ENCODE assay signal across 29 cellular contexts in the genomic region with DNA sequence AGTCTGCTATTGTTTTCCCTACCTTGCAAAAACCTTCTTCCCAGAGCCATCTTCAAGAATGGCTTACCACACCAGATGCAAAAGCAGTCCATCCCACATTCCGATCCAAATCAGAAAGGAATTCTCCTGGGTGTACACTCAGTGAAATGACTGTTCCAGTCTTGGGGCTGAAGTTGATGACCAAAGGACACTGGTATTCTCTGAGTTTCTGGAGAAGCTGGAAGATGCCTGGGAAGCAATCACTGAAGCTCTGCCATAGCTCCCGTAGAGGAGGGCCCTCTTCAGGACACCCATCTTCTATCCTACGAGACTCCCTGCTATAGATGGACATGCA.
DNase-seq lines count a peak whose midpoint lies in the region; TF ChIP-seq lines count a peak whose summit lies in the region.
"Had no signal": no experiment of that assay in that cellular context is flagged by ENCODE, and none has a peak within 500 bp of the region (broad histone marks: within the 10 kb centered on the region; RNA-seq: fewer than 3 reads in every experiment).

No MANE protein-coding gene starts in this region.

- no peak for TF ChIP-seq POLR2A in breast epithelium (IDR thresholded peaks at IDR 0.05)

- H3K9me3 ChIP-seq in breast epithelium, result no peaks in the 10 kb centered on the region
- H3K9me3 ChIP-seq: BLaER1, heart left ventricle, suprapubic skin had no signal

- peak overlapping the region; percentile 41 to 45 for H3K27ac ChIP-seq in breast epithelium
- H3K27ac ChIP-seq in substantia nigra (ENCODE audit: low read depth, low read length, poor library complexity, severe bottlenecking), result no peak overlapping the region
- H3K27ac ChIP-seq: 22Rv1, BLaER1, dorsolateral prefrontal cortex, heart left ventricle, suprapubic skin, VCaP had no signal

- TF ChIP-seq CTCF in breast epithelium (IDR thresholded peaks at IDR 0.05) (no peak), MCF 10A (IDR thresholded peaks at IDR 0.05; ENCODE audit: unreplicated experiment) (no peak)

- in situ Hi-C loops in KBM-7 (cut with MboI; ENCODE audit: low pct_unique_long_range_greater_than_20kb, low sequenced_read_pairs), result no loop called here

- no peak overlapping the region for H3K4me3 ChIP-seq in breast epithelium
- H3K4me3 ChIP-seq: BLaER1, dorsolateral prefrontal cortex, heart left ventricle, suprapubic skin had no signal

- POLR2A ChIA-PET in MCF 10A (lab: Yijun Ruan, JAX), result no interaction called here

- peaks cover 7% of the 10 kb centered on the region for H3K4me1 Mint-ChIP-seq in MCF 10A (ENCODE audit: insufficient read depth, unreplicated experiment)

- H3K27ac Mint-ChIP-seq in MCF 10A (ENCODE audit: low read depth, unreplicated experiment), result no peak overlapping the region
- H3K27ac Mint-ChIP-seq: activated naive CD8-positive, alpha-beta T cell treated with anti-CD3 and anti-CD28 coated beads for 36 hours; stimulated activated naive B cell treated with anti-CD40 and anti-IgM and Interleukin-4, amounts not matched to agents 10 μg/mL and 1 μg/mL and 100 μg/mL, for 72 hours had no signal

- intact Hi-C loops in breast epithelium (cut with DNase I; ENCODE audit: low total_unique reads) (no loop called here), MCF 10A (cut with micrococcal nuclease) (no loop called here)

- no peaks in the 10 kb centered on the region for H3K36me3 ChIP-seq in breast epithelium
- H3K36me3 ChIP-seq: suprapubic skin had no signal

- DNase-seq in breast epithelium (ENCODE audit: low spot score in 2 of 2), result no peak
- no peak for DNase-seq in MCF 10A (ENCODE audit: unreplicated experiment)
- DNase-seq in amniotic stem cell (lab: John Stamatoyannopoulos, UW), result peak; percentile 32
- peak; percentile 8 for DNase-seq in glomerular visceral epithelial cell (ENCODE audit: extremely low spot score)
- DNase-seq in KBM-7, result no peak
- DNase-seq in NCI-H526 treated with DMSO at 0.1 percent for 48 hours (lab: John Stamatoyannopoulos, UW), result no peak
- no peak for DNase-seq in NCI-H2227 treated with DMSO at 0.1 percent for 48 hours (lab: John Stamatoyannopoulos, UW)
- DNase-seq in substantia nigra (lab: John Stamatoyannopoulos, UW), result no peak
- DNase-seq: activated CD4-positive, alpha-beta T cell treated with anti-CD3 and anti-CD28 coated beads for 48 hours; activated CD8-positive, alpha-beta memory T cell treated with anti-CD3 and anti-CD28 coated beads for 24 hours; activated effector memory CD4-positive, alpha-beta T cell treated with anti-CD3 and anti-CD28 coated beads, Interleukin-2, amount 50 U/mL, for 16 hours; activated naive CD8-positive, alpha-beta T cell treated with anti-CD3 and anti-CD28 coated beads for 36 hours; activated T-cell treated with anti-CD3 and anti-CD28 coated beads, Interleukin-2, amount 50 U/mL, for 1 hour; cerebellar nuclear complex; dorsolateral prefrontal cortex; GF-D8; heart left ventricle; left cardiac atrium; NCI-H1048; NCI-H187; NCI-H2171 treated with DMSO at 0.1 percent for 48 hours; NCI-H524 treated with DMSO at 0.1 percent for 48 hours; SHP77; stimulated activated naive B cell treated with anti-CD40 and anti-IgM and Interleukin-4, amounts not matched to agents 10 μg/mL and 1 μg/mL and 100 μg/mL, for 72 hours; T-helper 9 cell had no signal

- H3K9me3 Mint-ChIP-seq in MCF 10A (ENCODE audit: unreplicated experiment), result no peaks in the 10 kb centered on the region
- H3K9me3 Mint-ChIP-seq: activated naive CD8-positive, alpha-beta T cell treated with anti-CD3 and anti-CD28 coated beads for 36 hours; stimulated activated naive B cell treated with anti-CD40 and anti-IgM and Interleukin-4, amounts not matched to agents 10 μg/mL and 1 μg/mL and 100 μg/mL, for 72 hours had no signal

- no peaks in the 10 kb centered on the region for H3K27me3 ChIP-seq in breast epithelium
- H3K27me3 ChIP-seq: BLaER1, dorsolateral prefrontal cortex, heart left ventricle, suprapubic skin had no signal

- CTCF ChIA-PET in MCF 10A (lab: Yijun Ruan, JAX), result interaction anchor here (0.6 kb wide), 1 partner anchor 347 kb away, joined by 3 read pairs; no protein-coding TSS in a partner anchor

- no TSS peak for BruUV-seq in MCF 10A (replicated peaks; lab: Mats Ljungman, UMichigan)

- no peaks in the 10 kb centered on the region for H3K4me1 ChIP-seq in breast epithelium
- H3K4me1 ChIP-seq: suprapubic skin had no signal

- no peak overlapping the region for H3K4me3 Mint-ChIP-seq in MCF 10A (ENCODE audit: unreplicated experiment)
- H3K4me3 Mint-ChIP-seq: activated naive CD8-positive, alpha-beta T cell treated with anti-CD3 and anti-CD28 coated beads for 36 hours; stimulated activated naive B cell treated with anti-CD40 and anti-IgM and Interleukin-4, amounts not matched to agents 10 μg/mL and 1 μg/mL and 100 μg/mL, for 72 hours had no signal

- no peaks in the 10 kb centered on the region for H3K27me3 Mint-ChIP-seq in MCF 10A (ENCODE audit: insufficient read depth, unreplicated experiment)
- H3K27me3 Mint-ChIP-seq: activated naive CD8-positive, alpha-beta T cell treated with anti-CD3 and anti-CD28 coated beads for 36 hours; stimulated activated naive B cell treated with anti-CD40 and anti-IgM and Interleukin-4, amounts not matched to agents 10 μg/mL and 1 μg/mL and 100 μg/mL, for 72 hours had no signal

- peaks cover 8% of the 10 kb centered on the region for H3K36me3 Mint-ChIP-seq in MCF 10A (ENCODE audit: insufficient read depth, unreplicated experiment)

Comparison
In these comparisons a context has a peak if more than half of its experiments do, and no peak if none do; other contexts are left out.
1. DNase-seq: peak in amniotic stem cell (single experiment) and glomerular visceral epithelial cell (single experiment); none in breast epithelium (0 of 2), MCF 10A (single experiment), KBM-7 (single experiment), NCI-H526 treated with DMSO at 0.1 percent for 48 hours (single experiment), NCI-H2227 treated with DMSO at 0.1 percent for 48 hours (single experiment) and substantia nigra (0 of 49).